In genomic region chr4:137510866-137511265, GRCh38 we compare ENCODE assay signal across 8 cellular contexts. TPM values are rescaled to one million over a fixed set of nuclear protein-coding genes. Genes with fewer than 3 reads are reported as not detected.
A peak's percentile ranks its signal among the peaks of the same experiment; 100 is the strongest.
DNase-seq lines count a peak whose midpoint lies in the region; ATAC-seq, FAIRE-seq and TF ChIP-seq lines count a peak whose summit lies in the region.

No MANE protein-coding gene starts in this region.

- peak overlapping the region; percentile 41 for H3K4me3 Mint-ChIP-seq in astrocyte (ENCODE audit: unreplicated experiment)

- CTCF ChIA-PET in AG04449 (lab: Yijun Ruan, JAX): interaction anchor here (1.0 kb wide), 1 partner anchor 387 kb away, joined by 3 read pairs; no protein-coding TSS in a partner anchor

- H3K27ac ChIP-seq in astrocyte (ENCODE audit: low read depth, low read length) (peak overlapping the region; percentile 53), left lung (peak overlapping the region in 1 of 2 donors; percentile 47), substantia nigra (ENCODE audit: low read depth, low read length, poor library complexity, severe bottlenecking) (no peak overlapping the region), spleen (peak overlapping the region in 2 of 8 donors; percentile 3 to 29)

- FAIRE-seq in astrocyte (lab: Jason Lieb, UNC): peak; percentile 96

- TF ChIP-seq POLR2A in spleen (IDR thresholded peaks at IDR 0.05): no peak

- H4K20me1 ChIP-seq in astrocyte (ENCODE audit: insufficient read depth, low read length): no peaks in the 10 kb centered on the region

- peaks cover 3% of the 10 kb centered on the region for H3K4me1 ChIP-seq in astrocyte (ENCODE audit: insufficient read depth, low read length)
- H3K4me1 ChIP-seq in left lung: no peaks in the 10 kb centered on the region
- no peaks in the 10 kb centered on the region for H3K4me1 ChIP-seq in spleen

- no peaks in the 10 kb centered on the region for H3K27me3 Mint-ChIP-seq in astrocyte (ENCODE audit: low read depth, unreplicated experiment)

- DNase-seq in AG04449 (ENCODE audit: low read depth, low spot score): peak; percentile 88
- DNase-seq in astrocyte (ENCODE audit: low read depth): peak; percentile 94
- no peak for DNase-seq in left lung
- no peak for DNase-seq in substantia nigra (lab: John Stamatoyannopoulos, UW)
- no peak for DNase-seq in activated T-cell treated with anti-CD3 and anti-CD28 coated beads, Interleukin-2, amount 50 U/mL, for 48 hours
- DNase-seq in activated naive CD4-positive, alpha-beta T cell treated with anti-CD3 and anti-CD28 coated beads, Interleukin-2, amount 50 U/mL, for 16 hours: no peak
- DNase-seq in spleen: no peak

- H3K27me3 ChIP-seq in astrocyte (ENCODE audit: insufficient read depth, low read length) (no peaks in the 10 kb centered on the region), left lung (no peaks in the 10 kb centered on the region), spleen (replicated peaks in 1 of 7) (no peaks in the 10 kb centered on the region)

- peak overlapping the region; percentile 74 for H3K4me2 ChIP-seq in astrocyte (ENCODE audit: low read length)

- TF ChIP-seq CTCF in AG04449 (IDR thresholded peaks at IDR 0.05; ENCODE audit: insufficient read depth, low read length, missing control alignments): no peak
- no peak for TF ChIP-seq CTCF in astrocyte (IDR thresholded peaks at IDR 0.05; ENCODE audit: insufficient read depth, low read depth, low read length)
- no peak for TF ChIP-seq CTCF in left lung (IDR thresholded peaks at IDR 0.05)
- no peak for TF ChIP-seq CTCF in spleen (IDR thresholded peaks at IDR 0.05 in 8 of 11, conservative IDR thresholded peaks at IDR 0.05 in 3 of 11)

- no peak overlapping the region for H2AFZ ChIP-seq in astrocyte (ENCODE audit: low read depth, low read length)

- H3K27ac Mint-ChIP-seq in astrocyte (ENCODE audit: unreplicated experiment): peak overlapping the region; percentile 84

- no peaks in the 10 kb centered on the region for H3K9me3 ChIP-seq in astrocyte (ENCODE audit: insufficient read depth, low read depth, low read length)
- no peaks in the 10 kb centered on the region for H3K9me3 ChIP-seq in left lung
- H3K9me3 ChIP-seq in spleen: no peaks in the 10 kb centered on the region

- H3K36me3 ChIP-seq in astrocyte (ENCODE audit: insufficient read depth, low read length): no peaks in the 10 kb centered on the region
- H3K36me3 ChIP-seq in left lung: no peaks in the 10 kb centered on the region
- H3K36me3 ChIP-seq in spleen: no peaks in the 10 kb centered on the region

- no peaks in the 10 kb centered on the region for H3K36me3 Mint-ChIP-seq in astrocyte (ENCODE audit: low read depth, unreplicated experiment)

- no peaks in the 10 kb centered on the region for H3K79me2 ChIP-seq in astrocyte (ENCODE audit: insufficient read depth, low read length)

- H3K4me3 ChIP-seq in AG04449 (ENCODE audit: low read depth, low read length) (no peak overlapping the region), astrocyte (ENCODE audit: insufficient read depth, low read depth, low read length) (no peak overlapping the region), left lung (no peak overlapping the region), spleen (no peak overlapping the region)

- H3K4me1 Mint-ChIP-seq in astrocyte (ENCODE audit: low read depth, unreplicated experiment): peaks cover 15% of the 10 kb centered on the region

- peak; percentile 52 for ATAC-seq in HG03442 (IDR thresholded peaks at IDR 0.05; ENCODE audit: unreplicated experiment)
- peak; percentile 98 for ATAC-seq in left lung

- intact Hi-C loops in left lung (cut with DNase I) (no loop called here), spleen (cut with DNase I; ENCODE audit: low total_unique reads) (no loop called here)

- no peak overlapping the region for H3K9ac ChIP-seq in astrocyte (ENCODE audit: low read length)

- POLR2A ChIA-PET in AG04449 (lab: Yijun Ruan, JAX): interaction anchor here (1.0 kb wide), 1 partner anchor 9 kb away, joined by 5 read pairs; no protein-coding TSS in a partner anchor

- peaks cover 3% of the 10 kb centered on the region for H3K9me3 Mint-ChIP-seq in astrocyte (ENCODE audit: unreplicated experiment)

RNA-seq across cellular contexts. Expression of gene PCDH18, which starts 21.4 kb away (rescaled TPM):
- total RNA-seq in astrocyte (4.6 and 4.9 TPM in 2 replicates), left lung (10 to 100 TPM; 12.1 to 17.3 TPM), spleen (10 to 100 TPM in 1 of 7 donors, 1 to 10 TPM in 6; 3.6 to 15.6 (median 6.6) TPM)
- polyA plus RNA-seq in spleen: under 1 TPM; 0.82 to 0.90 (median 0.87) TPM

Comparison
In these comparisons a context has a peak if more than half of its experiments do, and no peak if none do; other contexts are left out.
1. DNase-seq: peak in AG04449 (single experiment) and astrocyte (single experiment); none in left lung (0 of 2), substantia nigra (0 of 49), activated T-cell treated with anti-CD3 and anti-CD28 coated beads, Interleukin-2, amount 50 U/mL, for 48 hours (0 of 2), activated naive CD4-positive, alpha-beta T cell treated with anti-CD3 and anti-CD28 coated beads, Interleukin-2, amount 50 U/mL, for 16 hours (single experiment) and spleen (single experiment).